In the genomic region with DNA sequence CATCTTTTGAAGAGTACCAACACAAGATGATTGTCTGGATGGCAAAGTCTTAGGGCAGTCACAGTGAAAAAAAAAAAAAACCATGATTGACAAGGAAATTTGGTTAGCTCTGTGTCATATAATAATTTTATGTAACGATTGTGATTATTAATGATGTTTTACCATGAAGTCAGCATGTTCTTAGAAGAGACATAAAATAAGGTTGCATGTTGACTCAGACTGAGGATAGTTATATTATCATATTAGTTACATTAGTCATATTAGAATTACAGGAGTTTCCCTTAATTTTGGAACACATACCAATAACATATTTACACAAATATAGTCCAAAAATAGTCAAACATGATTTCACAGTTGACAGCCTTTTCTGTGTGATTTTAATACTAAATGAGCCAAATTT, we compare ENCODE assay signal across 14 cellular contexts. TPM values are rescaled to one million over a fixed set of nuclear protein-coding genes. Genes with fewer than 3 reads are reported as not detected.
A peak's percentile ranks its signal among the peaks of the same experiment; 100 is the strongest.
DNase-seq lines count a peak whose midpoint lies in the region; ATAC-seq, FAIRE-seq and TF ChIP-seq lines count a peak whose summit lies in the region.
"Had no signal": no experiment of that assay in that cellular context is flagged by ENCODE, and none has a peak within 500 bp of the region (broad histone marks: within the 10 kb centered on the region; RNA-seq: fewer than 3 reads in every experiment).

No MANE protein-coding gene starts in this region.

- H3K36me3 ChIP-seq in GM12878 (ENCODE audit: control insufficient read depth in 2 of 2, insufficient read depth in 2 of 2, low read length in 1 of 2), result peaks cover 0 to 30% of the 10 kb centered on the region in 2 experiments; a peak in 2 of 4 replicates
- H3K36me3 ChIP-seq in ovary, result no peaks in the 10 kb centered on the region

- TF ChIP-seq CTCF in GM12878 (IDR thresholded peaks at IDR 0.05 in 2 of 3, conservative IDR thresholded peaks at IDR 0.05 in 1 of 3; ENCODE audit: control insufficient read depth in 2 of 3, extremely low read depth in 1 of 3, insufficient read depth in 1 of 3, low read depth in 3 of 3, low read length in 3 of 3) (no peak), ovary (IDR thresholded peaks at IDR 0.05) (no peak)

- H3K4me3 ChIP-seq in GM12878 (no peak overlapping the region), ovary (no peak overlapping the region)

- no peak overlapping the region for H2AFZ ChIP-seq in GM12878 (ENCODE audit: control insufficient read depth, low read depth, low read length)

- FAIRE-seq in GM12878 (lab: Jason Lieb, UNC) (no peak), islet of Langerhans (lab: Jason Lieb, UNC) (peak; percentile 17)
- FAIRE-seq: H54 had no signal

- no peaks in the 10 kb centered on the region for H4K20me1 ChIP-seq in GM12878 (ENCODE audit: control insufficient read depth, insufficient read depth)

- POLR2A ChIA-PET in GM12878 (lab: Charles Lee), result no interaction called here

- CTCF ChIA-PET in GM12878 (lab: Yijun Ruan, JAX), result no interaction called here

- no peak overlapping the region for H3K4me2 ChIP-seq in GM12878 (ENCODE audit: control insufficient read depth, insufficient read depth)

- H3K27ac ChIP-seq in GM12878 (ENCODE audit: control insufficient read depth, insufficient read depth), result no peak overlapping the region
- H3K27ac ChIP-seq in ovary, result peak overlapping the region in 1 of 2 donors; percentile 6
- H3K27ac ChIP-seq: C4-2B had no signal

- RAD21 ChIA-PET in GM12878 (lab: Charles Lee; ENCODE audit: unreplicated experiment), result no interaction called here

- no peak for TF ChIP-seq POLR2A in GM12878 (IDR thresholded peaks at IDR 0.05; ENCODE audit: low read depth, low read length)
- TF ChIP-seq POLR2A in ovary (IDR thresholded peaks at IDR 0.05), result no peak

- in situ Hi-C loops in GM12878 (cut with MboI), result no loop called here

- TF ChIP-seq RAD21 in GM12878 (IDR thresholded peaks at IDR 0.05; ENCODE audit: insufficient read depth, low read depth, low read length), result no peak

- DNase-seq in ELR (ENCODE audit: low read depth) (peak; percentile 22), GM12878 (ENCODE audit: low read depth, low spot score) (no peak), mesenteric fat pad (ENCODE audit: low spot score) (no peak), ovary (no peak), retina (no peak)
- DNase-seq: ACHN; CD4-positive, alpha-beta memory T cell; DMS79; GDM1 had no signal

- H3K4me1 ChIP-seq in GM12878 (ENCODE audit: control insufficient read depth, insufficient read depth, low read length), result no peaks in the 10 kb centered on the region
- H3K4me1 ChIP-seq in ovary (ENCODE audit: insufficient read depth), result peaks cover 7% of the 10 kb centered on the region

- SMC1A ChIA-PET in GM12878 (lab: Charles Lee; ENCODE audit: uncharacterized antibody, unreplicated experiment), result no interaction called here

- H3K9ac ChIP-seq in GM12878 (ENCODE audit: control insufficient read depth, insufficient read depth, low read length), result no peak overlapping the region

- TF ChIP-seq EP300 in GM12878 (IDR thresholded peaks at IDR 0.05; ENCODE audit: borderline replicate concordance in 1 of 2, control insufficient read depth in 1 of 2, low read depth in 2 of 2, low read length in 2 of 2), result no peak
- TF ChIP-seq EP300 in ovary (IDR thresholded peaks at IDR 0.05), result no peak

- H3K79me2 ChIP-seq in GM12878 (ENCODE audit: control insufficient read depth, insufficient read depth, low read length), result peaks cover 4% of the 10 kb centered on the region

- no peak for ATAC-seq in GM12878
- ATAC-seq in esophagus mucosa, result peak; percentile 4
- ATAC-seq in GM21390 (IDR thresholded peaks at IDR 0.05; ENCODE audit: unreplicated experiment), result no peak

- H3K9me3 ChIP-seq in GM12878 (replicated peaks; ENCODE audit: control insufficient read depth, insufficient read depth, low read length) (peaks cover 9% of the 10 kb centered on the region; the same call in 2 of the 3 replicates), ovary (no peaks in the 10 kb centered on the region)

- 60% methylated on average over 1 of the region's 1 CpG for WGBS in GM12878 (ENCODE audit: insufficient coverage, insufficient replicate concordance, low lambda C conversion rate, missing lambda C conversion rate)
- 5 to 36% (median 13%) methylated on average over 1 of the region's 1 CpG for WGBS in ovary, 3 donors

- H3K27me3 ChIP-seq in GM12878 (replicated peaks in 1 of 2; ENCODE audit: control insufficient read depth in 2 of 2, insufficient read depth in 2 of 2, low read length in 1 of 2) (no peaks in the 10 kb centered on the region), ovary (no peaks in the 10 kb centered on the region)

- intact Hi-C loops in GM12878 (cut with micrococcal nuclease; ENCODE audit: unreplicated experiment) (no loop called here), ovary (cut with DNase I) (no loop called here)

- BruUV-seq in GM12878 (replicated peaks; lab: Mats Ljungman, UMichigan), result no TSS peak

TF ChIP-seq in GM12878, 131 proteins besides CTCF, POLR2A, EP300 and RAD21:
- TF ChIP-seq SMC3 (IDR thresholded peaks at IDR 0.05; ENCODE audit: borderline replicate concordance, low read length) (no peak), JUNB (IDR thresholded peaks at IDR 0.05) (peak; percentile 17; the same call in 1 of the 2 replicates), ZNF207 (IDR thresholded peaks at IDR 0.05; ENCODE audit: borderline replicate concordance) (no peak)
- TF ChIP-seq, protein P1, sequence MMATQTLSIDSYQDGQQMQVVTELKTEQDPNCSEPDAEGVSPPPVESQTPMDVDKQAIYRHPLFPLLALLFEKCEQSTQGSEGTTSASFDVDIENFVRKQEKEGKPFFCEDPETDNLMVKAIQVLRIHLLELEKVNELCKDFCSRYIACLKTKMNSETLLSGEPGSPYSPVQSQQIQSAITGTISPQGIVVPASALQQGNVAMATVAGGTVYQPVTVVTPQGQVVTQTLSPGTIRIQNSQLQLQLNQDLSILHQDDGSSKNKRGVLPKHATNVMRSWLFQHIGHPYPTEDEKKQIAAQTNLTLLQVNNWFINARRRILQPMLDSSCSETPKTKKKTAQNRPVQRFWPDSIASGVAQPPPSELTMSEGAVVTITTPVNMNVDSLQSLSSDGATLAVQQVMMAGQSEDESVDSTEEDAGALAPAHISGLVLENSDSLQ (IDR thresholded peaks at IDR 0.05), result 0 out of 2 replicates have a peak, but pooled peaks have one; percentile 24
TF ChIP-seq in GM12878: peak in this region for 2.

RNA-seq across cellular contexts. Expression of a gene that starts 5.7 kb away (rescaled TPM):
- total RNA-seq in GM12878 (2013; cell fraction: nucleolus; rRNA removed), result 54.0 and 56.4 TPM in 2 replicates
- total RNA-seq in GM12878 (2014; rRNA removed) (7.9 and 10.8 TPM in 2 replicates), GM12878 (2014; rRNA removed; fragmentation: Illumina TruSeq; extraction: Trizol) (15.3 and 17.4 TPM in 2 replicates), GM12878 (2021) (8.9 and 12.3 TPM in 2 replicates), esophagus mucosa (21.2 TPM), mesenteric fat pad (9.7 TPM), ovary (10 to 100 TPM; 11.7 to 52.2 (median 30.3) TPM)
- polyA plus RNA-seq in GM12878 (2011; ENCODE audit: low read depth), result 2.6 TPM
- polyA plus RNA-seq in GM12878 (2011; rRNA removed) (18.7 and 26.1 TPM in 2 replicates), GM12878 (2014; fragmentation: Illumina TruSeq; extraction: Trizol) (14.3 and 15.0 TPM in 2 replicates), GM12878 (2014; fragmentation: Nextera tagmentation; extraction: Ambion mirVana) (1 to 10 TPM; 2.5 to 2.8 TPM), GM12878 (2014; rRNA removed) (6.6 and 8.7 TPM in 2 replicates), GM12878 (2016; fragmentation: Nextera tagmentation; extraction: Ambion mirVana) (10 to 100 TPM in 1 of 2 experiments, 1 to 10 TPM in 1; 9.3 to 10.7 TPM), ovary (10 to 100 TPM; 33.0 to 34.8 TPM)
- 6.9 and 9.4 TPM in 2 replicates for polyA plus RNA-seq in GM12878 (2011; cell fraction: cytosol; rRNA removed)
- polyA plus RNA-seq in GM12878 (2011; cell fraction: nucleus; rRNA removed), result 15.1 and 16.7 TPM in 2 replicates
- 6.8 and 8.2 TPM in 2 replicates for polyA plus RNA-seq in GM12878 (2012)
- 13.3 and 17.1 TPM in 2 replicates for polyA minus RNA-seq in GM12878 (2011; rRNA and poly(A)+ RNA removed)
- polyA minus RNA-seq in GM12878 (2011; cell fraction: cytosol; rRNA and poly(A)+ RNA removed), result 13.1 and 19.1 TPM in 2 replicates
- 56.7 and 57.5 TPM in 2 replicates for polyA minus RNA-seq in GM12878 (2011; cell fraction: nucleus; rRNA and poly(A)+ RNA removed)
